Comparison of ENCODE assay signal across 9 cellular contexts in the genomic region with DNA sequence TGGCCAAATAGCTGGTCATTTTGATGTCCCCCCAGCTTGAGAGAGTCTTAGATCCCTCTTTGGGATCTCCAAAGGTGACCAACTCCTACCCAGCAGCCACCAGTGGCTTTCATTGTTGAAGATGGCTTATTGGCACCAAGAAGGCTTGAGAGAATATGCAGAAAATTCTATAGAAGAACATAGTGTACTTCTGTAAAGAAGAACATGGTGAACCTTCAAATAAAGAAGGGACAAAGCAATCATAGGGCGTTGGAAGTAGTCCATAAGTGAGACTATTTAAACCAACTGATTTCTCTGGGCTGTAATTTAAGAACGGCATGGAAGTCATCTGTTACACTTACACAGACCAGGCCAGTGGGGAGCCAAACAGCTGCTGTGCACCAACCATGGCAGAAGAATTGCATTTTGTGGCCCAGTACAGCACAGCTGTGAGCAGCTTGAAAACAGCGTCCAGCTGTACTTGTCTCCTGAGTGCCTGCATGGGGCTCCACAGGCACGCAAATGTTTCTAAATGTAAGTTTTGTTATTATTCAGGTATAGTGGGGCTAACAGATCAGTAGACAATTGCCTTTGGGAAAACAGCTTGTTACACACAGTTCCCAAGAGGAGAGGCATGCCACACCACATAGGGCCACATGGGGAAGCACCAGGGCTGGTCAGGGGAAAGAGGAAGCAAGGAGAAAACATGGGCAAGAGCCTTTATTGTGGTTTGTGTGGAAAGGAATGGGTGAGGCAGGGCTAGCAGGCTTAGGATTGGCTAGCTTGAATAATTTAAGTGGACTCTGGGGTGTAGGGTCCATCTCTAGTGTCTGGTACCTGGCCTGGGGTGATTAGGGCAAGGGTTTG.
A peak's percentile ranks its signal among the peaks of the same experiment; 100 is the strongest.
DNase-seq lines count a peak whose midpoint lies in the region; ATAC-seq and TF ChIP-seq lines count a peak whose summit lies in the region.
"Had no signal": no experiment of that assay in that cellular context is flagged by ENCODE, and none has a peak within 500 bp of the region (broad histone marks: within the 10 kb centered on the region; RNA-seq: fewer than 3 reads in every experiment).

No MANE protein-coding gene starts in this region.

- ATAC-seq in GM19438 (IDR thresholded peaks at IDR 0.05; ENCODE audit: low read depth, unreplicated experiment) (peak; percentile 80), HG03135 (IDR thresholded peaks at IDR 0.05; ENCODE audit: unreplicated experiment) (peak; percentile 70), body of pancreas (no peak)

- H3K36me3 ChIP-seq in BLaER1 treated with 17β-estradiol and CSF1 and Interleukin-3, amounts not matched to agents 10 nM and 100 nM: no peaks in the 10 kb centered on the region
- no peaks in the 10 kb centered on the region for H3K36me3 ChIP-seq in brain microvascular endothelial cell (replicated peaks)
- H3K36me3 ChIP-seq in WERI-Rb-1: no peaks in the 10 kb centered on the region
- no peaks in the 10 kb centered on the region for H3K36me3 ChIP-seq in body of pancreas (replicated peaks in 1 of 2; ENCODE audit: insufficient read depth in 1 of 2, low read depth in 2 of 2)

- no peak overlapping the region for H3K9ac ChIP-seq in BLaER1 treated with 17β-estradiol and CSF1 and Interleukin-3, amounts not matched to agents 10 nM and 100 nM

- in situ Hi-C loops in brain microvascular endothelial cell (cut with HindIII; ENCODE audit: low pct_ligation_motif_present, low sequenced_read_pairs): no loop called here
- in situ Hi-C loops in G401 (cut with HindIII; ENCODE audit: low sequenced_read_pairs): no loop called here

- 81 to 85% methylated on average over 3 to 4 of the region's 4 CpGs for WGBS in body of pancreas, 2 donors

- H3K27me3 ChIP-seq in BLaER1 treated with 17β-estradiol and CSF1 and Interleukin-3, amounts not matched to agents 10 nM and 100 nM: peaks cover 92 to 100% (median 99%) of the 10 kb centered on the region in 11 experiments
- H3K27me3 ChIP-seq in brain microvascular endothelial cell (replicated peaks): no peaks in the 10 kb centered on the region
- peaks cover 8% of the 10 kb centered on the region for H3K27me3 ChIP-seq in WERI-Rb-1 (ENCODE audit: insufficient read depth, low read depth, severe bottlenecking)
- H3K27me3 ChIP-seq in body of pancreas: no peaks in the 10 kb centered on the region

- peaks cover 0 to 12% (median 10%) of the 10 kb centered on the region in 10 experiments; a peak in 14 of 20 replicates for H3K4me1 ChIP-seq in BLaER1 treated with 17β-estradiol and CSF1 and Interleukin-3, amounts not matched to agents 10 nM and 100 nM
- no peaks in the 10 kb centered on the region for H3K4me1 ChIP-seq in body of pancreas

- intact Hi-C loops in body of pancreas (cut with DNase I): no loop called here

- no peak for TF ChIP-seq POLR2A in body of pancreas (IDR thresholded peaks at IDR 0.05)

- H3K27ac ChIP-seq in BLaER1 treated with 17β-estradiol and CSF1 and Interleukin-3, amounts not matched to agents 10 nM and 100 nM: no peak overlapping the region
- H3K27ac ChIP-seq in brain microvascular endothelial cell (no peak overlapping the region), WERI-Rb-1 (no peak overlapping the region), body of pancreas (no peak overlapping the region)

- H3K4me2 ChIP-seq in BLaER1 treated with 17β-estradiol and CSF1 and Interleukin-3, amounts not matched to agents 10 nM and 100 nM: peak overlapping the region; percentile 7 to 43 (median 28); a peak in 10 of 22 replicates

- DNase-seq in brain microvascular endothelial cell (no peak), WERI-Rb-1 (no peak), body of pancreas (no peak), G401 (ENCODE audit: low spot score) (no peak), NCI-H1930 (lab: John Stamatoyannopoulos, UW) (no peak)
- DNase-seq: CD4-positive, alpha-beta T cell had no signal

- 0 out of 22 replicates have a peak, but pooled peaks cover 0 to 4% (median 0%) of the 10 kb centered on the region in 11 experiments for H4K20me1 ChIP-seq in BLaER1 treated with 17β-estradiol and CSF1 and Interleukin-3, amounts not matched to agents 10 nM and 100 nM

- H3K4me3 ChIP-seq in BLaER1 treated with 17β-estradiol and CSF1 and Interleukin-3, amounts not matched to agents 10 nM and 100 nM: no peak overlapping the region
- H3K4me3 ChIP-seq in brain microvascular endothelial cell (ENCODE audit: low read depth, low read length): no peak overlapping the region
- no peak overlapping the region for H3K4me3 ChIP-seq in WERI-Rb-1 (ENCODE audit: low read depth, low read length)
- H3K4me3 ChIP-seq in body of pancreas: no peak overlapping the region

- TF ChIP-seq CTCF in brain microvascular endothelial cell (IDR thresholded peaks at IDR 0.05; ENCODE audit: low read depth, low read length, missing control alignments) (peak; percentile 39), WERI-Rb-1 (IDR thresholded peaks at IDR 0.05; ENCODE audit: low read depth, low read length) (no peak), body of pancreas (IDR thresholded peaks at IDR 0.05) (no peak)

- peaks cover 0 to 18% (median 0%) of the 10 kb centered on the region in 11 experiments; a peak in 6 of 22 replicates for H3K9me3 ChIP-seq in BLaER1 treated with 17β-estradiol and CSF1 and Interleukin-3, amounts not matched to agents 10 nM and 100 nM (replicated peaks in 1 of 11)
- no peaks in the 10 kb centered on the region for H3K9me3 ChIP-seq in WERI-Rb-1 (ENCODE audit: severe bottlenecking)
- no peaks in the 10 kb centered on the region for H3K9me3 ChIP-seq in body of pancreas
